In the genomic region with DNA sequence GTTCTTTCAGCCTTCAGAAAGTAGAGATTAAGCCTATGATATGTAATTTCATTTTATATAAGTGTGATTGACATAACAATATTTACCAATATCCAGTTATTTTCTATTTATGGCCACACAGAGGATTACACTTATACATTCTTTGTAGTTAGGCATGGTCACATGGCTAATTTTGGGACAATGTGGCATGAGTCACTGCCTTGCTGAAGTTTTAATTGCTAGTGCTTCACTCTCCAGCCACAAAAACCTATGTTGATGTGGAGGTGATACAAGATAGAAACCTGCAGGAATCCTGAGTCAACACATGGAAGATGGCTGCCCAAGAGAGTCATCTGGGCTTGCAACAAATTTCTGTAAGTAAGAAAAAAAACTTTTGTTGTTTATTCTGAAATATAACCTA, we compare ENCODE assay signal across 2 cellular contexts.
TF ChIP-seq lines count a peak whose summit lies in the region.

No MANE protein-coding gene starts in this region.

TF ChIP-seq in IMR-90, 13 proteins besides CTCF, POLR2A, EP300 and RAD21:
- TF ChIP-seq USF2 (IDR thresholded peaks at IDR 0.05; ENCODE audit: low read depth, low read length), result 0 out of 2 replicates have a peak, but pooled peaks have one; percentile 25
- no peak for TF ChIP-seq CEBPB (IDR thresholded peaks at IDR 0.05; ENCODE audit: low read depth, low read length)

TF ChIP-seq in endothelial cell of umbilical vein, 7 proteins besides CTCF, POLR2A, EP300 and RAD21:
- TF ChIP-seq MAX (IDR thresholded peaks at IDR 0.05; ENCODE audit: insufficient read depth, insufficient read length) (no peak), GATA2 (IDR thresholded peaks at IDR 0.05; ENCODE audit: insufficient read depth, insufficient read length, low read depth, low read length) (no peak), POLR2AphosphoS5 (IDR thresholded peaks at IDR 0.05; ENCODE audit: insufficient read depth, low read depth, low read length) (no peak), MYC (IDR thresholded peaks at IDR 0.05; ENCODE audit: low read depth, low read length) (no peak), JUN (IDR thresholded peaks at IDR 0.05; ENCODE audit: borderline replicate concordance, insufficient read depth, insufficient read length, low read depth) (peak; percentile 2), FOS (IDR thresholded peaks at IDR 0.05; ENCODE audit: borderline replicate concordance, insufficient read depth, low read length) (no peak), EZH2 (IDR thresholded peaks at IDR 0.05; ENCODE audit: borderline replicate concordance, low read depth, low read length, severe bottlenecking) (no peak)
